In genomic region chr5:30620481-30621085, GRCh38 we compare ENCODE assay signal across 19 cellular contexts.
DNase-seq lines count a peak whose midpoint lies in the region; ATAC-seq, FAIRE-seq and TF ChIP-seq lines count a peak whose summit lies in the region.
"Had no signal": no experiment of that assay in that cellular context is flagged by ENCODE, and none has a peak within 500 bp of the region (broad histone marks: within the 10 kb centered on the region; RNA-seq: fewer than 3 reads in every experiment).

No MANE protein-coding gene starts in this region.

- DNase-seq in HTR-8/SVneo (ENCODE audit: insufficient read length, low spot score) (no peak), endodermal cell (no peak), neuronal stem cell (ENCODE audit: low spot score) (no peak), foreskin fibroblast (no peak), H54 (ENCODE audit: insufficient read length, low spot score) (no peak)
- DNase-seq: 8988T; CD4-positive, alpha-beta memory T cell; DMS153; DMS79; GDM1; GOT3 had no signal

- FAIRE-seq in HTR-8/SVneo (lab: Jason Lieb, UNC) (peak; percentile 38), H54 (lab: Jason Lieb, UNC) (no peak)
- FAIRE-seq: GM12892, GM18507 had no signal

- H3K18ac ChIP-seq in neuronal stem cell (ENCODE audit: low read length): no peak overlapping the region

- H3K4me1 Mint-ChIP-seq in endodermal cell: no peaks in the 10 kb centered on the region
- H3K4me1 Mint-ChIP-seq: CD14-positive monocyte; CD4-positive, alpha-beta memory T cell; IgD-negative memory B cell had no signal

- H2BK120ac ChIP-seq in neuronal stem cell (ENCODE audit: low read depth, low read length): no peak overlapping the region

- H3K4me3 ChIP-seq in endodermal cell (ENCODE audit: low read length) (no peak overlapping the region), liver (ENCODE audit: low read depth in 1 of 3, low read length in 3 of 3) (no peak overlapping the region), neuronal stem cell (ENCODE audit: low read length in 2 of 2) (no peak overlapping the region), foreskin fibroblast (ENCODE audit: low read depth in 1 of 2, low read length in 2 of 2) (no peak overlapping the region)
- H3K4me3 ChIP-seq: BLaER1, HAP-1 had no signal

- H3K4me3 Mint-ChIP-seq in endodermal cell: no peak overlapping the region
- H3K4me3 Mint-ChIP-seq: CD14-positive monocyte; CD4-positive, alpha-beta memory T cell; IgD-negative memory B cell had no signal

- no peak for TF ChIP-seq POLR2A in H54 (IDR thresholded peaks at IDR 0.05; ENCODE audit: low read depth, low read length)

- TF ChIP-seq RAD21 in liver (IDR thresholded peaks at IDR 0.05): peak; percentile 66 to 67

- H3K9me3 Mint-ChIP-seq in endodermal cell: peaks cover 4% of the 10 kb centered on the region

- no peaks in the 10 kb centered on the region for H3K27me3 Mint-ChIP-seq in endodermal cell (ENCODE audit: insufficient read depth)
- H3K27me3 Mint-ChIP-seq: CD4-positive, alpha-beta memory T cell; IgD-negative memory B cell had no signal

- H3K79me1 ChIP-seq in neuronal stem cell (ENCODE audit: low read depth, low read length): no peaks in the 10 kb centered on the region

- H2AK5ac ChIP-seq in neuronal stem cell (ENCODE audit: low read depth, low read length): no peak overlapping the region

- no peak overlapping the region for H3K4ac ChIP-seq in neuronal stem cell (ENCODE audit: low read length)

- no peaks in the 10 kb centered on the region for H3K36me3 Mint-ChIP-seq in endodermal cell (ENCODE audit: low read depth)
- H3K36me3 Mint-ChIP-seq: CD14-positive monocyte; CD4-positive, alpha-beta memory T cell; IgD-negative memory B cell had no signal

- no peak overlapping the region for H3K27ac ChIP-seq in endodermal cell (ENCODE audit: low read depth, low read length)
- H3K27ac ChIP-seq in liver (ENCODE audit: low read depth in 1 of 2, low read length in 2 of 2): no peak overlapping the region
- peak overlapping the region; percentile 36 for H3K27ac ChIP-seq in neuronal stem cell (replicated peaks; ENCODE audit: low read length)
- H3K27ac ChIP-seq: BLaER1 had no signal

- no peak overlapping the region for H4K91ac ChIP-seq in neuronal stem cell (ENCODE audit: low read depth, low read length, poor library complexity)

- H3K9me3 ChIP-seq in endodermal cell (ENCODE audit: control insufficient read depth, low read length) (no peaks in the 10 kb centered on the region), liver (ENCODE audit: control insufficient read depth in 4 of 4, low read length in 3 of 4) (no peaks in the 10 kb centered on the region), neuronal stem cell (replicated peaks in 1 of 2; ENCODE audit: control insufficient read depth in 2 of 2, insufficient read depth in 1 of 2, low read depth in 1 of 2, low read length in 2 of 2) (no peaks in the 10 kb centered on the region)
- H3K9me3 ChIP-seq: BLaER1, HAP-1 had no signal

- no peak overlapping the region for H2BK12ac ChIP-seq in neuronal stem cell (ENCODE audit: low read length)

- H4K8ac ChIP-seq in neuronal stem cell (ENCODE audit: low read depth, low read length): no peak overlapping the region

- H2BK5ac ChIP-seq in neuronal stem cell (ENCODE audit: low read length): no peak overlapping the region

- WGBS in endodermal cell (ENCODE audit: insufficient coverage in 1 of 2, insufficient read length in 1 of 2), 2 experiments: 91 to 100% methylated on average over 1 to 2 of the region's 2 CpGs
- 89% methylated on average over 2 of the region's 2 CpGs for WGBS in liver
- WGBS in neuronal stem cell (ENCODE audit: extremely low coverage in 2 of 2, insufficient read length in 2 of 2, insufficient replicate concordance in 1 of 2), 2 donors: no CpG with 5 or more reads among the region's 2 CpGs

- H3K9ac ChIP-seq in endodermal cell (ENCODE audit: extremely low read depth, low read length, poor library complexity, severe bottlenecking) (no peak overlapping the region), liver (ENCODE audit: low read depth in 1 of 2, low read length in 2 of 2) (no peak overlapping the region), neuronal stem cell (ENCODE audit: low read depth, low read length, poor library complexity) (no peak overlapping the region)
- H3K9ac ChIP-seq: BLaER1 had no signal

- peak; percentile 14 for TF ChIP-seq CTCF in endodermal cell (conservative IDR thresholded peaks at IDR 0.05)
- peak; percentile 26 for TF ChIP-seq CTCF in liver (IDR thresholded peaks at IDR 0.05; ENCODE audit: low read depth, low read length, missing input control)
- TF ChIP-seq CTCF in foreskin fibroblast (IDR thresholded peaks at IDR 0.05; ENCODE audit: low read depth, low read length): no peak

- no peak overlapping the region for H2BK15ac ChIP-seq in neuronal stem cell (ENCODE audit: low read length)

- no peak overlapping the region for H2AFZ ChIP-seq in neuronal stem cell (ENCODE audit: low read length)

- H3K4me1 ChIP-seq in endodermal cell (ENCODE audit: control insufficient read depth, insufficient read depth, low read length) (no peaks in the 10 kb centered on the region), liver (ENCODE audit: control insufficient read depth in 4 of 4, insufficient read depth in 4 of 4, low read length in 3 of 4) (no peaks in the 10 kb centered on the region), neuronal stem cell (ENCODE audit: control insufficient read depth in 2 of 2, insufficient read depth in 1 of 2, low read depth in 1 of 2, low read length in 2 of 2) (peaks cover 0 to 2% of the 10 kb centered on the region in 2 donors)
- H3K4me1 ChIP-seq: BLaER1, HAP-1 had no signal

- no peak overlapping the region for H3K14ac ChIP-seq in neuronal stem cell (ENCODE audit: low read length)

- no peak overlapping the region for H3K4me2 ChIP-seq in neuronal stem cell (ENCODE audit: insufficient read depth, low read length, poor library complexity, severe bottlenecking)
- H3K4me2 ChIP-seq: BLaER1 had no signal

- no peak overlapping the region for H3K23ac ChIP-seq in neuronal stem cell (ENCODE audit: low read depth, low read length, poor library complexity)

- H3K27me3 ChIP-seq in endodermal cell (ENCODE audit: control insufficient read depth, insufficient read depth, low read length, poor library complexity, severe bottlenecking) (no peaks in the 10 kb centered on the region), liver (ENCODE audit: control insufficient read depth in 4 of 4, insufficient read depth in 4 of 4, low read length in 3 of 4) (no peaks in the 10 kb centered on the region), neuronal stem cell (ENCODE audit: control insufficient read depth in 3 of 3, insufficient read depth in 3 of 3, low read depth in 1 of 3, low read length in 3 of 3) (no peaks in the 10 kb centered on the region)
- H3K27me3 ChIP-seq: BLaER1 had no signal

- no peak for ATAC-seq in HG03108 (IDR thresholded peaks at IDR 0.05; ENCODE audit: unreplicated experiment)

- H3K27ac Mint-ChIP-seq in endodermal cell: no peak overlapping the region
- H3K27ac Mint-ChIP-seq: CD14-positive monocyte; CD4-positive, alpha-beta memory T cell; IgD-negative memory B cell had no signal

- no peaks in the 10 kb centered on the region for H3K36me3 ChIP-seq in endodermal cell (ENCODE audit: control insufficient read depth, insufficient read depth, low read length)
- no peaks in the 10 kb centered on the region for H3K36me3 ChIP-seq in liver (ENCODE audit: control insufficient read depth in 4 of 4, insufficient read depth in 3 of 4, low read depth in 1 of 4, low read length in 3 of 4)
- H3K36me3 ChIP-seq in neuronal stem cell (replicated peaks in 1 of 2; ENCODE audit: control insufficient read depth in 2 of 2, insufficient read depth in 2 of 2, low read length in 2 of 2): no peaks in the 10 kb centered on the region
- H3K36me3 ChIP-seq: BLaER1, HAP-1 had no signal

TF ChIP-seq in liver, 16 proteins besides CTCF, POLR2A, EP300 and RAD21:
- TF ChIP-seq SP1 (IDR thresholded peaks at IDR 0.05) (no peak), HNF4A (conservative IDR thresholded peaks at IDR 0.05) (no peak)
TF ChIP-seq in liver: peak in this region for 0.
